8 cellular contexts compared by ENCODE assay signal in genomic region chr11:808427-809286, GRCh38. TPM values are rescaled to one million over a fixed set of nuclear protein-coding genes. Genes with fewer than 3 reads are reported as not detected.
DNase-seq lines count a peak whose midpoint lies in the region; ATAC-seq and TF ChIP-seq lines count a peak whose summit lies in the region.

No MANE protein-coding gene starts in this region.

- no peaks in the 10 kb centered on the region for H3K27me3 ChIP-seq in PC-9 (ENCODE audit: insufficient read depth, low read depth)
- no peaks in the 10 kb centered on the region for H3K27me3 ChIP-seq in duodenal mucosa (ENCODE audit: control insufficient read depth in 1 of 2, insufficient read depth in 2 of 2, low read length in 2 of 2)

- H3K36me3 Mint-ChIP-seq in naive thymus-derived CD8-positive, alpha-beta T cell = peaks cover 0 to 24% (median 2%) of the 10 kb centered on the region in 3 donors

- DNase-seq in activated CD8-positive, alpha-beta memory T cell treated with anti-CD3 and anti-CD28 coated beads, Interleukin-2, amount 50 U/mL, for 48 hours = peak; percentile 66
- no peak for DNase-seq in activated CD8-positive, alpha-beta memory T cell treated with anti-CD3 and anti-CD28 coated beads, Interleukin-2, amount 50 U/mL, for 4 hours
- DNase-seq in PC-9 (peak in 1 of 2 experiments; percentile 40), NCI-H187 (lab: John Stamatoyannopoulos, UW) (no peak), GOT3 (lab: John Stamatoyannopoulos, UW) (no peak), UCSD-AML1 (lab: John Stamatoyannopoulos, UW; ENCODE audit: unreplicated experiment) (no peak)
- DNase-seq in naive thymus-derived CD8-positive, alpha-beta T cell = no peak

- H3K9me3 ChIP-seq in PC-9 (ENCODE audit: insufficient read depth, low read depth) = no peaks in the 10 kb centered on the region
- no peaks in the 10 kb centered on the region for H3K9me3 ChIP-seq in duodenal mucosa (ENCODE audit: control insufficient read depth in 1 of 2, low read length in 2 of 2)

- intact Hi-C loops in PC-9 (cut with micrococcal nuclease; ENCODE audit: unreplicated experiment) = loop anchor here (5.0 kb wide), 1 partner anchor 34 kb away; the partner anchor contains the start of genes POLR2L and TSPAN4

- H3K4me1 ChIP-seq in PC-9 (replicated peaks; ENCODE audit: insufficient read depth) (peaks cover 9% of the 10 kb centered on the region; the same call in 1 of the 2 replicates), duodenal mucosa (ENCODE audit: control insufficient read depth in 1 of 2, insufficient read depth in 2 of 2, low read length in 2 of 2) (peaks cover 31 to 46% of the 10 kb centered on the region in 2 donors)

- peak overlapping the region; percentile 83 for H2AFZ ChIP-seq in PC-9

- no peaks in the 10 kb centered on the region for H3K9me2 ChIP-seq in PC-9 (ENCODE audit: insufficient read depth)

- peak overlapping the region; percentile 93 to 99 (median 99) for H3K27ac Mint-ChIP-seq in naive thymus-derived CD8-positive, alpha-beta T cell

- CTCF ChIA-PET in PC-9 (lab: Charles Lee) = no interaction called here

- POLR2A ChIA-PET in PC-9 (lab: Charles Lee; ENCODE audit: unreplicated experiment) = interaction anchor here (0.5 to 0.6 kb wide), 2 partner anchors 24 to 113 kb away, joined by 5 to 9 read pairs; partner anchors contain the start of gene TMEM80
- POLR2A ChIA-PET in naive thymus-derived CD8-positive, alpha-beta T cell (lab: Charles Lee) = interaction anchor here (0.8 to 2.3 kb wide), 14 partner anchors 9 to 302 kb away, joined by 3 to 80 read pairs (median 4); partner anchors contain the start of genes GATD1, PHRF1, PNPLA2 and POLR2L

- H3K9ac ChIP-seq in duodenal mucosa (ENCODE audit: low read depth in 1 of 2, low read length in 2 of 2) = peak overlapping the region; percentile 85 to 100

- H3K4me1 Mint-ChIP-seq in naive thymus-derived CD8-positive, alpha-beta T cell = peaks cover 8 to 53% (median 40%) of the 10 kb centered on the region in 4 donors

- peak overlapping the region; percentile 85 for H3K4me3 ChIP-seq in PC-9
- H3K4me3 ChIP-seq in duodenal mucosa (ENCODE audit: low read depth in 1 of 2, low read length in 2 of 2) = peak overlapping the region; percentile 78 to 94

- no peaks in the 10 kb centered on the region for H3K27me3 Mint-ChIP-seq in naive thymus-derived CD8-positive, alpha-beta T cell

- H3F3A ChIP-seq in PC-9 (ENCODE audit: insufficient read depth, low read depth) = peaks cover 34% of the 10 kb centered on the region; the same call in 1 of the 2 replicates

- peaks cover 12% of the 10 kb centered on the region for H4K20me1 ChIP-seq in PC-9 (ENCODE audit: insufficient read depth)

- peak overlapping the region; percentile 89 for H3K27ac ChIP-seq in PC-9
- peak overlapping the region; percentile 98 for H3K27ac ChIP-seq in duodenal mucosa (ENCODE audit: low read depth, low read length)

- no peak for TF ChIP-seq CTCF in PC-9 (conservative IDR thresholded peaks at IDR 0.05)

- no peaks in the 10 kb centered on the region for H3K9me3 Mint-ChIP-seq in naive thymus-derived CD8-positive, alpha-beta T cell

- peaks cover 41% of the 10 kb centered on the region for H3K79me2 ChIP-seq in PC-9 (ENCODE audit: low read depth)

- H3K4me2 ChIP-seq in PC-9 = peak overlapping the region; percentile 86

- H3K36me3 ChIP-seq in PC-9 (ENCODE audit: low read depth) (peaks cover 13% of the 10 kb centered on the region), duodenal mucosa (ENCODE audit: control insufficient read depth in 1 of 2, insufficient read depth in 2 of 2, low read length in 2 of 2) (peaks cover 22 to 27% of the 10 kb centered on the region in 2 donors)

- peak overlapping the region; percentile 88 to 98 (median 92) for H3K4me3 Mint-ChIP-seq in naive thymus-derived CD8-positive, alpha-beta T cell

- TSS peak; percentile 78 for BruUV-seq in PC-9 (replicated peaks; lab: Mats Ljungman, UMichigan)

- peak; percentile 0 to 3 for ATAC-seq in naive thymus-derived CD8-positive, alpha-beta T cell

RNA-seq across cellular contexts. Expression of gene RPLP2, which starts 1.1 kb away (rescaled TPM):
- 1,270 and 1,465 TPM in 2 replicates for total RNA-seq in PC-9 (2021)
- total RNA-seq in naive thymus-derived CD8-positive, alpha-beta T cell = 1,000 to 10,000 TPM; 5,498 to 5,522 TPM
- 1,000 to 10,000 TPM; 4,080 to 5,338 (median 4,376) TPM for polyA plus RNA-seq in naive thymus-derived CD8-positive, alpha-beta T cell

RNA-seq across cellular contexts. Expression of gene PIDD1, which starts 3.6 kb away (rescaled TPM):
- 16.7 and 24.3 TPM in 2 replicates for total RNA-seq in PC-9 (2021)
- total RNA-seq in naive thymus-derived CD8-positive, alpha-beta T cell = 10 to 100 TPM; 37.7 to 40.7 TPM
- polyA plus RNA-seq in naive thymus-derived CD8-positive, alpha-beta T cell = 1 to 10 TPM; 2.5 to 6.6 (median 4.1) TPM

RNA-seq across cellular contexts. Expression of gene PNPLA2, which starts 10.1 kb away (rescaled TPM):
- 137 and 142 TPM in 2 replicates for total RNA-seq in PC-9 (2021)
- total RNA-seq in naive thymus-derived CD8-positive, alpha-beta T cell = 100 to 1,000 TPM; 248 to 251 TPM
- 10 to 100 TPM; 20.5 to 42.7 (median 31.5) TPM for polyA plus RNA-seq in naive thymus-derived CD8-positive, alpha-beta T cell

RNA-seq across cellular contexts. Expression of gene SLC25A22, which starts 10.6 kb away (rescaled TPM):
- total RNA-seq in PC-9 (2021) = 24.6 and 25.8 TPM in 2 replicates
- total RNA-seq in naive thymus-derived CD8-positive, alpha-beta T cell = 10 to 100 TPM; 18.1 to 19.2 TPM
- polyA plus RNA-seq in naive thymus-derived CD8-positive, alpha-beta T cell = 10 to 100 TPM in 1 of 3 donors, 1 to 10 TPM in 2; 6.4 to 16.4 (median 6.5) TPM

RNA-seq across cellular contexts. Expression of gene CEND1, which starts 18.8 kb away (rescaled TPM):
- total RNA-seq in PC-9 (2021) = not detected in 2 replicates
- total RNA-seq in naive thymus-derived CD8-positive, alpha-beta T cell = not detected
- not detected for polyA plus RNA-seq in naive thymus-derived CD8-positive, alpha-beta T cell
